13 cellular contexts compared by ENCODE assay signal in genomic region chr1:61220531-61220930, GRCh38.
"Had no signal": no experiment of that assay in that cellular context is flagged by ENCODE, and none has a peak within 500 bp of the region (broad histone marks: within the 10 kb centered on the region; RNA-seq: fewer than 3 reads in every experiment).

No MANE protein-coding gene starts in this region.

- DNase-seq: activated B cell treated with CpG ODN at 0.5 μM for 24 hours; activated CD4-positive, alpha-beta T cell treated with anti-CD3 and anti-CD28 coated beads, Interleukin-2, amount 10 ng/mL, durations not matched to agents 24 days and 14 days; activated gamma-delta T cell treated with Interleukin-2 at 50 U/mL for 16 hours; activated naive CD8-positive, alpha-beta T cell treated with anti-CD3 and anti-CD28 coated beads for 36 hours; effector memory CD8-positive, alpha-beta T cell; hippocampal formation; left ventricle myocardium inferior; mesenchymal stem cell; naive thymus-derived CD8-positive, alpha-beta T cell; stimulated activated CD4-positive, alpha-beta T cell treated with anti-CD3 and anti-CD28 coated beads, Interleukin-12 subunit alpha, Interleukin-12 subunit beta, amount 100 ng/mL, for 4 hours; stimulated activated CD4-positive, alpha-beta T cell treated with anti-CD3 and anti-CD28 coated beads, Interleukin-2, amount 100 ng/mL, for 24 hours; tibial artery had no signal

- H3K4me3 ChIP-seq: left ventricle myocardium inferior, tibial artery had no signal

- ATAC-seq: effector memory CD8-positive, alpha-beta T cell; naive thymus-derived CD8-positive, alpha-beta T cell; stimulated activated effector memory CD8-positive, alpha-beta T cell treated with anti-CD3 and anti-CD28 coated beads, Interleukin-12 subunit alpha, Interleukin-12 subunit beta, amount 100 ng/mL, for 72 hours had no signal
